ENCODE assay signal across 8 cellular contexts in genomic region chr17:68514809-68515208, GRCh38. TPM values are rescaled to one million over a fixed set of nuclear protein-coding genes. Genes with fewer than 3 reads are reported as not detected.
A peak's percentile ranks its signal among the peaks of the same experiment; 100 is the strongest.
DNase-seq lines count a peak whose midpoint lies in the region; ATAC-seq and TF ChIP-seq lines count a peak whose summit lies in the region.

No MANE protein-coding gene starts in this region.

- peaks cover 71% of the 10 kb centered on the region for H3K4me1 Mint-ChIP-seq in activated naive CD4-positive, alpha-beta T cell treated with anti-CD3 and anti-CD28 coated beads, Interleukin-2, amount 50 U/mL, for 24 hours
- H3K4me1 Mint-ChIP-seq in brain: peaks cover 76% of the 10 kb centered on the region

- WGBS in right lobe of liver (ENCODE audit: insufficient coverage, low coverage, low lambda C conversion rate, missing lambda C conversion rate): 44% methylated on average over 7 of the region's 7 CpGs
- WGBS in upper lobe of left lung, 2 donors: 23 to 24% methylated on average over 7 of the region's 7 CpGs

- H3K36me3 ChIP-seq in right lobe of liver: peaks cover 0 to 24% (median 0%) of the 10 kb centered on the region in 4 donors
- peaks cover 3 to 47% (median 16%) of the 10 kb centered on the region in 4 donors for H3K36me3 ChIP-seq in upper lobe of left lung

- H3K4me3 Mint-ChIP-seq in activated naive CD4-positive, alpha-beta T cell treated with anti-CD3 and anti-CD28 coated beads, Interleukin-2, amount 50 U/mL, for 24 hours: peak overlapping the region; percentile 96
- H3K4me3 Mint-ChIP-seq in brain: peak overlapping the region; percentile 96 to 99 (median 97)

- no peak for DNase-seq in activated naive CD4-positive, alpha-beta T cell (lab: John Stamatoyannopoulos, UW)
- DNase-seq in right lobe of liver (no peak), upper lobe of left lung (no peak), AML-193 (lab: John Stamatoyannopoulos, UW) (no peak), activated gamma-delta T cell (lab: John Stamatoyannopoulos, UW) (no peak), NOMO-1 treated with DMSO at 0.1 percent for 48 hours (lab: John Stamatoyannopoulos, UW; ENCODE audit: unreplicated experiment) (no peak)

- H3K4me1 ChIP-seq in right lobe of liver: peaks cover 0 to 37% (median 5%) of the 10 kb centered on the region in 4 donors
- peaks cover 32 to 62% (median 37%) of the 10 kb centered on the region in 4 donors for H3K4me1 ChIP-seq in upper lobe of left lung

- H3K9me3 Mint-ChIP-seq in activated naive CD4-positive, alpha-beta T cell treated with anti-CD3 and anti-CD28 coated beads, Interleukin-2, amount 50 U/mL, for 24 hours: no peaks in the 10 kb centered on the region
- peaks cover 0 to 4% (median 0%) of the 10 kb centered on the region in 5 experiments for H3K9me3 Mint-ChIP-seq in brain

- H3K27me3 ChIP-seq in right lobe of liver (no peaks in the 10 kb centered on the region), upper lobe of left lung (no peaks in the 10 kb centered on the region)

- no peaks in the 10 kb centered on the region for H3K27me3 Mint-ChIP-seq in activated naive CD4-positive, alpha-beta T cell treated with anti-CD3 and anti-CD28 coated beads, Interleukin-2, amount 50 U/mL, for 24 hours
- peaks cover 9% of the 10 kb centered on the region for H3K27me3 Mint-ChIP-seq in brain

- peaks cover 25% of the 10 kb centered on the region for H3K36me3 Mint-ChIP-seq in activated naive CD4-positive, alpha-beta T cell treated with anti-CD3 and anti-CD28 coated beads, Interleukin-2, amount 50 U/mL, for 24 hours
- peaks cover 48% of the 10 kb centered on the region for H3K36me3 Mint-ChIP-seq in brain

- TF ChIP-seq CTCF in brain (conservative IDR thresholded peaks at IDR 0.05) (no peak), right lobe of liver (IDR thresholded peaks at IDR 0.05) (no peak), upper lobe of left lung (IDR thresholded peaks at IDR 0.05) (no peak)

- intact Hi-C loops in right lobe of liver (cut with DNase I): no loop called here

- no peaks in the 10 kb centered on the region for H3K9me3 ChIP-seq in right lobe of liver
- no peaks in the 10 kb centered on the region for H3K9me3 ChIP-seq in upper lobe of left lung

- no peak overlapping the region for H3K4me3 ChIP-seq in right lobe of liver
- H3K4me3 ChIP-seq in upper lobe of left lung: peak overlapping the region; percentile 1 to 88 (median 70)

- peak overlapping the region; percentile 99 to 100 (median 99) for H3K27ac ChIP-seq in right lobe of liver
- H3K27ac ChIP-seq in upper lobe of left lung: peak overlapping the region; percentile 97 to 100 (median 98)

- H3K27ac Mint-ChIP-seq in activated naive CD4-positive, alpha-beta T cell treated with anti-CD3 and anti-CD28 coated beads, Interleukin-2, amount 50 U/mL, for 24 hours: peak overlapping the region; percentile 12
- H3K27ac Mint-ChIP-seq in brain: peak overlapping the region in 3 of 5 experiments; percentile 79 to 99 (median 98)

- TF ChIP-seq POLR2A in right lobe of liver (IDR thresholded peaks at IDR 0.05) (no peak), upper lobe of left lung (IDR thresholded peaks at IDR 0.05) (peak in 1 of 4 donors; percentile 23)

- ATAC-seq in right lobe of liver: peak in 2 of 4 donors; percentile 4 to 7
- ATAC-seq in upper lobe of left lung (ENCODE audit: low FRiP score in 2 of 2): no peak

- TF ChIP-seq EP300 in upper lobe of left lung (IDR thresholded peaks at IDR 0.05): no peak

RNA-seq across cellular contexts. Expression of gene PRKAR1A, which starts 2.6 kb away (rescaled TPM):
- polyA plus RNA-seq in brain (ENCODE audit: insufficient read depth, low read depth, low replicate concordance): 187 TPM
- total RNA-seq in right lobe of liver (100 to 1,000 TPM; 109 to 172 (median 136) TPM), upper lobe of left lung (100 to 1,000 TPM; 161 to 490 (median 396) TPM)

RNA-seq across cellular contexts. Expression of gene WIPI1, which starts 57.5 kb away (rescaled TPM):
- polyA plus RNA-seq in brain (ENCODE audit: insufficient read depth, low read depth, low replicate concordance): 6.4 TPM
- total RNA-seq in right lobe of liver: 10 to 100 TPM; 18.0 to 23.8 (median 19.9) TPM
- 100 to 1,000 TPM in 1 of 6 donors, 10 to 100 TPM in 5; 34.7 to 151 (median 44.4) TPM for total RNA-seq in upper lobe of left lung

Comparison
In these comparisons a context has a peak if more than half of its experiments do, and no peak if none do; other contexts are left out.
1. H3K4me3 ChIP-seq: peak in upper lobe of left lung (4 of 4); none in right lobe of liver (0 of 3).